ENCODE assay signal across 8 cellular contexts in genomic region chr3:24680214-24680967, GRCh38.
A peak's percentile ranks its signal among the peaks of the same experiment; 100 is the strongest.
DNase-seq lines count a peak whose midpoint lies in the region; ATAC-seq and TF ChIP-seq lines count a peak whose summit lies in the region.

No MANE protein-coding gene starts in this region.

- DNase-seq in GM10266 (ENCODE audit: extremely low spot score) (peak; percentile 34), SHP77 treated with DMSO at 0.1 percent for 48 hours (lab: John Stamatoyannopoulos, UW) (peak; percentile 12), breast epithelium (ENCODE audit: low spot score in 2 of 2) (peak in 1 of 2 donors; percentile 67), left kidney (ENCODE audit: low read depth, low spot score) (peak; percentile 83), HCEC 1CT (no peak)
- DNase-seq in stimulated activated CD4-positive, alpha-beta T cell treated with anti-CD3 and anti-CD28 coated beads, TNF-alpha, amount 100 ng/mL, for 24 hours (ENCODE audit: low read depth in 3 of 3): peak; percentile 9 to 51 (median 23)

- H3K36me3 ChIP-seq in breast epithelium: no peaks in the 10 kb centered on the region

- TF ChIP-seq CTCF in GM10266 (IDR thresholded peaks at IDR 0.05; ENCODE audit: control insufficient read depth, insufficient read depth, low read depth, missing control alignments): peak; percentile 84
- peak; percentile 28 to 50 (median 38) for TF ChIP-seq CTCF in breast epithelium (IDR thresholded peaks at IDR 0.05)

- no peak overlapping the region for H3K27ac ChIP-seq in breast epithelium

- no peak overlapping the region for H3K4me3 ChIP-seq in breast epithelium

- no peak for TF ChIP-seq POLR2A in breast epithelium (IDR thresholded peaks at IDR 0.05)

- intact Hi-C loops in breast epithelium (cut with DNase I; ENCODE audit: low total_unique reads): no loop called here

- no peaks in the 10 kb centered on the region for H3K27me3 ChIP-seq in breast epithelium

- ATAC-seq in GM21423 (IDR thresholded peaks at IDR 0.05; ENCODE audit: unreplicated experiment): peak; percentile 71
- ATAC-seq in HG03565 (IDR thresholded peaks at IDR 0.05; ENCODE audit: unreplicated experiment): peak; percentile 67

- no peaks in the 10 kb centered on the region for H3K4me1 ChIP-seq in breast epithelium

- H3K9me3 ChIP-seq in breast epithelium: no peaks in the 10 kb centered on the region
